8 cellular contexts compared by ENCODE assay signal in genomic region chr17:45051060-45051719, GRCh38. TPM values are rescaled to one million over a fixed set of nuclear protein-coding genes. Genes with fewer than 3 reads are reported as not detected.
DNase-seq lines count a peak whose midpoint lies in the region; ATAC-seq and TF ChIP-seq lines count a peak whose summit lies in the region.

DCAKD (minus strand) TSS chr17:45051632; CDS start chr17:45034885, 16,747 bp downstream.

- no peak for TF ChIP-seq CTCF in AG09319 (IDR thresholded peaks at IDR 0.05; ENCODE audit: low read depth, low read length)

- peak; percentile 90 for DNase-seq in AG09319 (ENCODE audit: extremely low read depth, low read depth)
- peak; percentile 95 for DNase-seq in NCI-H460 (ENCODE audit: extremely low read depth, low read depth)
- DNase-seq in activated CD4-positive, alpha-beta T cell treated with anti-CD3 and anti-CD28 coated beads for 24 hours (ENCODE audit: low read depth in 2 of 2) = peak; percentile 81 to 86
- DNase-seq in cerebellum (ENCODE audit: low spot score) = peak; percentile 96
- DNase-seq in kidney glomerular epithelial cell (lab: John Stamatoyannopoulos, UW) = peak; percentile 76
- peak; percentile 87 to 90 for DNase-seq in stimulated activated CD4-positive, alpha-beta T cell treated with anti-CD3 and anti-CD28 coated beads, Interleukin-15, amount 100 ng/mL, for 48 hours (ENCODE audit: low read depth in 2 of 2)

- peak; percentile 85 for TF ChIP-seq POLR2A in GM19099 (IDR thresholded peaks at IDR 0.05; ENCODE audit: extremely low read depth, insufficient read length, low read depth)

- ATAC-seq in HG03432 (IDR thresholded peaks at IDR 0.05; ENCODE audit: unreplicated experiment) = peak; percentile 93

RNA-seq across cellular contexts. Expression of gene DCAKD, which starts in this region (rescaled TPM):
- 22.8 and 24.0 TPM in 2 replicates for total RNA-seq in NCI-H460 (2014; rRNA removed; shearing (Covaris generic))
- 36.1 and 57.0 TPM in 2 replicates for polyA plus RNA-seq in NCI-H460 (2014; cell fraction: nucleus; rRNA removed)
- 41.9 TPM for total RNA-seq in cerebellum

Comparison
In these comparisons a context has a peak if more than half of its experiments do, and no peak if none do; other contexts are left out.
1. Peak in every context shown above with its lines: DNase-seq and ATAC-seq.